In the genomic region with DNA sequence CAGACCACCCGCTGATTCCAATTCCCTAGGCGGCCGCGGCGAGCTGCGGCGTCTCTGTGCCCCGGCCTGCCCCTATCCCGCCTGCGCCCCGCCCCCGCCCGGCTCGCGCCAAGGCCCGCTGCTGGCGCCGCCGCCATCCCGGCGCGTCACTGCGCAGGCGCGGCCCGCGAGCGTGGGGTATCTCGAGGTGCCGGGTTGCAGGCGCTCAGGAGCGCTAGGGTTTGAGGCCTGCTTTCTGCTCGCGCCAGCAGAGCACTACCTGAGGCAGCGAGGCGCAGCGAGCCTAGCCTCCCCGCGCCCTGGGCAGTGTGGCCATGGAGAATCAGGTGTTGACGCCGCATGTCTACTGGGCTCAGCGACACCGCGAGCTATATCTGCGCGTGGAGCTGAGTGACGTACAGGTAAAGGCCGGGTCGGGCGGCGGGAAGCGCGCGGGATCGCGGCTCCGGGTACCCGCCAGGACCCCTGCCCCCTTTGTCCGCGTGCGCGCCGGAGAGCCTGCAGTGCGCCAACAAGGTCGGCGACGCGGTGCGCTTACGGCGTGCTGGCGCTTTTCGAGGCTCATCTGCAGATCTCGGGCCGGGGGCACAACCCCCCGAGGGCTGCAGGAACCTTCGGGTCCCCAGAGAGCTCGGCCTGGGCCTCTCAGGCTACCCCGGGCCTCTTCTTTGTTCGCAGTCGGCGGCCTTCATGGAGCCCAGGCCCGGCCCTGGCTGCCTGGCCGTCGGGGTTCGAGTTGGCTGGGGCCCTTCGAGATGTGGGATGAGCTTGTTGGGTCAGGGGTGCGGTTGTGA, we compare ENCODE assay signal across 8 cellular contexts. TPM values are rescaled to one million over a fixed set of nuclear protein-coding genes. Genes with fewer than 3 reads are reported as not detected.
DNase-seq lines count a peak whose midpoint lies in the region; ATAC-seq and TF ChIP-seq lines count a peak whose summit lies in the region.

A gene with protein sequence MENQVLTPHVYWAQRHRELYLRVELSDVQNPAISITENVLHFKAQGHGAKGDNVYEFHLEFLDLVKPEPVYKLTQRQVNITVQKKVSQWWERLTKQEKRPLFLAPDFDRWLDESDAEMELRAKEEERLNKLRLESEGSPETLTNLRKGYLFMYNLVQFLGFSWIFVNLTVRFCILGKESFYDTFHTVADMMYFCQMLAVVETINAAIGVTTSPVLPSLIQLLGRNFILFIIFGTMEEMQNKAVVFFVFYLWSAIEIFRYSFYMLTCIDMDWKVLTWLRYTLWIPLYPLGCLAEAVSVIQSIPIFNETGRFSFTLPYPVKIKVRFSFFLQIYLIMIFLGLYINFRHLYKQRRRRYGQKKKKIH (plus strand): TSS at position 146 of the 794 bp plus-strand sequence. CDS start 169 bp downstream, at position 315.

- no peaks in the 10 kb centered on the region for H3K9me3 ChIP-seq in HUES64 (ENCODE audit: insufficient read depth, low read depth, low read length)
- no peaks in the 10 kb centered on the region for H3K9me3 ChIP-seq in OCI-LY1 (ENCODE audit: low read length)
- no peaks in the 10 kb centered on the region for H3K9me3 ChIP-seq in mononuclear cell (ENCODE audit: low read depth, low read length)

- peaks cover 33% of the 10 kb centered on the region for H3K4me1 ChIP-seq in HUES64 (ENCODE audit: insufficient read depth, low read length)
- peaks cover 33% of the 10 kb centered on the region for H3K4me1 ChIP-seq in OCI-LY1 (ENCODE audit: insufficient read depth, low read length, severe bottlenecking)
- peaks cover 14% of the 10 kb centered on the region for H3K4me1 ChIP-seq in mononuclear cell (ENCODE audit: insufficient read depth, low read length)

- H3F3A ChIP-seq in OCI-LY1 (ENCODE audit: insufficient read depth, low read length) = no peaks in the 10 kb centered on the region

- no peaks in the 10 kb centered on the region for H4K20me1 ChIP-seq in OCI-LY1 (ENCODE audit: insufficient read depth, low read length)

- peak within 1 kb of the TSS; percentile 98 for H2AFZ ChIP-seq in OCI-LY1 (ENCODE audit: low read length)

- under 1% methylated on average over 88 of the region's 88 CpGs for WGBS in HUES64

- H3K27ac ChIP-seq in HUES64 (ENCODE audit: low read depth, low read length) = peak within 1 kb of the TSS; percentile 94
- H3K27ac ChIP-seq in OCI-LY1 (ENCODE audit: low read depth, low read length, poor library complexity, severe bottlenecking) = peak within 1 kb of the TSS; percentile 49

- H3K36me3 ChIP-seq in HUES64 (ENCODE audit: insufficient read depth, low read length) = peaks cover 12% of the 10 kb centered on the region
- peaks cover 3% of the 10 kb centered on the region; the same call in 1 of the 2 replicates for H3K36me3 ChIP-seq in OCI-LY1 (ENCODE audit: insufficient read depth, low read length)

- no peaks in the 10 kb centered on the region for H3K9me2 ChIP-seq in OCI-LY1 (ENCODE audit: low read depth, low read length)

- ATAC-seq in GM21360 (IDR thresholded peaks at IDR 0.05; ENCODE audit: unreplicated experiment) = peak; percentile 72

- peak within 1 kb of the TSS; percentile 95 for H3K4me2 ChIP-seq in OCI-LY1 (ENCODE audit: low read length)

- no peak for TF ChIP-seq CTCF in OCI-LY1 (IDR thresholded peaks at IDR 0.05; ENCODE audit: low read length)
- TF ChIP-seq CTCF in epithelial cell of esophagus (IDR thresholded peaks at IDR 0.05; ENCODE audit: insufficient read depth, low read depth, low read length, missing control alignments) = no peak

- no peaks in the 10 kb centered on the region for H3K27me3 ChIP-seq in HUES64 (ENCODE audit: insufficient read depth, low read length)
- no peaks in the 10 kb centered on the region for H3K27me3 ChIP-seq in OCI-LY1 (ENCODE audit: insufficient read depth, low read length)
- H3K27me3 ChIP-seq in mononuclear cell (ENCODE audit: insufficient read depth, low read length) = no peaks in the 10 kb centered on the region

- H3K4me3 ChIP-seq in HUES64 (ENCODE audit: low read length) (peak within 1 kb of the TSS; percentile 90), OCI-LY1 (ENCODE audit: low read depth, low read length, poor library complexity, severe bottlenecking) (peak within 1 kb of the TSS; percentile 86), epithelial cell of esophagus (ENCODE audit: low read length) (peak within 1 kb of the TSS; percentile 79), mononuclear cell (ENCODE audit: low read length) (peak within 1 kb of the TSS; percentile 69)

- H3K9ac ChIP-seq in HUES64 (ENCODE audit: low read depth, low read length) (peak within 1 kb of the TSS; percentile 98), OCI-LY1 (ENCODE audit: low read length) (peak within 1 kb of the TSS; percentile 85)

- H3K79me2 ChIP-seq in OCI-LY1 (ENCODE audit: insufficient read depth, low read length) = peaks cover 54% of the 10 kb centered on the region

- peak; percentile 64 for DNase-seq in CMK (ENCODE audit: low read depth)
- peak; percentile 90 for DNase-seq in activated T-cell treated with anti-CD3 and anti-CD28 coated beads for 1 hour (ENCODE audit: low read depth)
- peak; percentile 79 for DNase-seq in epithelial cell of esophagus (ENCODE audit: low read depth)
- DNase-seq in stimulated activated CD8-positive, alpha-beta memory T cell treated with anti-CD3 and anti-CD28 coated beads, Interleukin-4, amount 100 ng/mL, for 1 hour (ENCODE audit: low read depth in 2 of 2, low spot score in 1 of 2) = peak; percentile 71 to 82

RNA-seq across cellular contexts. Expression of the gene that starts here (rescaled TPM):
- 139 TPM for polyA plus RNA-seq in HUES64 (2013, experiment 1 of 2)
- 159 TPM for polyA plus RNA-seq in HUES64 (2013, experiment 2 of 2)
- 13.9 TPM for total RNA-seq in mononuclear cell

Comparison
In these comparisons a context has a peak if more than half of its experiments do, and no peak if none do; other contexts are left out.
1. Peak in every context shown above with its lines: DNase-seq, ATAC-seq, H3K4me3 ChIP-seq and H3K27ac ChIP-seq.